1 cellular context compared by ENCODE assay signal in the genomic region with DNA sequence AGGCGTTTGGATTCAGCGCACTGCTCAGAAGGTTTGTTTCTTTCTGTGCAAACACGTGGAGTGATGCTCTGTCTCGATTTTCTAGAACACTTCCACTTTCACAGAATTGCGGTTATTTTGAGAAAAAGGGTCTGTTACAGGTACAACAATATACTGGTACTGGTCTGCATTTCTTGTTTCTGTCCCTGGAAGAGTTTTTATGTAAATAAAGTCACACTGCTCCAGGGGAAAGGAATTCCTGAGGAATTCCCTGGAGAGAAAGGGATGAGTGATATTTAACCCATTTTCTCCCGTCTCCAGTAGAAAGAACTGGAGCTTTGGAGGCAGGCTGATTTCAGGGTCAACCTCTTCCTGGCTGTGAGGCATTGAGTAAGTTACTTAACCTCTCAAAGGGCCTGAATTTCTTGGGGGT.
TF ChIP-seq lines count a peak whose summit lies in the region.

No MANE protein-coding gene starts in this region.

TF ChIP-seq in GM12878, 131 proteins besides CTCF, POLR2A, EP300 and RAD21:
- TF ChIP-seq GATAD2B (conservative IDR thresholded peaks at IDR 0.05; ENCODE audit: low read depth) (0 out of 2 replicates have a peak, but pooled peaks have one; percentile 8), PML (IDR thresholded peaks at IDR 0.05; ENCODE audit: low read length) (0 out of 2 replicates have a peak, but pooled peaks have one; percentile 1), SPI1 (IDR thresholded peaks at IDR 0.05; ENCODE audit: borderline replicate concordance, insufficient read depth, low read depth, low read length) (peak; percentile 54; the same call in 1 of the 2 replicates), NFIC (IDR thresholded peaks at IDR 0.05; ENCODE audit: low read depth, low read length) (peak; percentile 17; the same call in 1 of the 2 replicates), BHLHE40 (IDR thresholded peaks at IDR 0.05; ENCODE audit: borderline replicate concordance in 1 of 2, low read depth in 2 of 2, low read length in 1 of 2) (peak in 1 of 2 experiments; percentile 45; a peak in 2 of 4 replicates), IKZF2 (IDR thresholded peaks at IDR 0.05) (peak in 1 of 2 experiments; percentile 30; a peak in 2 of 4 replicates), CBX3 (IDR thresholded peaks at IDR 0.05; ENCODE audit: borderline replicate concordance, low read depth) (no peak), RUNX3 (IDR thresholded peaks at IDR 0.05; ENCODE audit: low read length) (peak; percentile 60), MXI1 (IDR thresholded peaks at IDR 0.05; ENCODE audit: low read depth, low read length) (peak; percentile 95), PAX5 (IDR thresholded peaks at IDR 0.05; ENCODE audit: borderline replicate concordance, low read depth, low read length) (no peak), ASH2L (IDR thresholded peaks at IDR 0.05; ENCODE audit: borderline replicate concordance, low read depth) (peak; percentile 5; the same call in 1 of the 2 replicates), JUND (IDR thresholded peaks at IDR 0.05; ENCODE audit: low read depth, low read length) (no peak), FOXK2 (IDR thresholded peaks at IDR 0.05) (no peak)
- TF ChIP-seq, protein P1, sequence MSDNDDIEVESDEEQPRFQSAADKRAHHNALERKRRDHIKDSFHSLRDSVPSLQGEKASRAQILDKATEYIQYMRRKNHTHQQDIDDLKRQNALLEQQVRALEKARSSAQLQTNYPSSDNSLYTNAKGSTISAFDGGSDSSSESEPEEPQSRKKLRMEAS (IDR thresholded peaks at IDR 0.05; ENCODE audit: low read depth, low read length) = peak; percentile 75; the same call in 1 of the 2 replicates
- TF ChIP-seq, protein P2, sequence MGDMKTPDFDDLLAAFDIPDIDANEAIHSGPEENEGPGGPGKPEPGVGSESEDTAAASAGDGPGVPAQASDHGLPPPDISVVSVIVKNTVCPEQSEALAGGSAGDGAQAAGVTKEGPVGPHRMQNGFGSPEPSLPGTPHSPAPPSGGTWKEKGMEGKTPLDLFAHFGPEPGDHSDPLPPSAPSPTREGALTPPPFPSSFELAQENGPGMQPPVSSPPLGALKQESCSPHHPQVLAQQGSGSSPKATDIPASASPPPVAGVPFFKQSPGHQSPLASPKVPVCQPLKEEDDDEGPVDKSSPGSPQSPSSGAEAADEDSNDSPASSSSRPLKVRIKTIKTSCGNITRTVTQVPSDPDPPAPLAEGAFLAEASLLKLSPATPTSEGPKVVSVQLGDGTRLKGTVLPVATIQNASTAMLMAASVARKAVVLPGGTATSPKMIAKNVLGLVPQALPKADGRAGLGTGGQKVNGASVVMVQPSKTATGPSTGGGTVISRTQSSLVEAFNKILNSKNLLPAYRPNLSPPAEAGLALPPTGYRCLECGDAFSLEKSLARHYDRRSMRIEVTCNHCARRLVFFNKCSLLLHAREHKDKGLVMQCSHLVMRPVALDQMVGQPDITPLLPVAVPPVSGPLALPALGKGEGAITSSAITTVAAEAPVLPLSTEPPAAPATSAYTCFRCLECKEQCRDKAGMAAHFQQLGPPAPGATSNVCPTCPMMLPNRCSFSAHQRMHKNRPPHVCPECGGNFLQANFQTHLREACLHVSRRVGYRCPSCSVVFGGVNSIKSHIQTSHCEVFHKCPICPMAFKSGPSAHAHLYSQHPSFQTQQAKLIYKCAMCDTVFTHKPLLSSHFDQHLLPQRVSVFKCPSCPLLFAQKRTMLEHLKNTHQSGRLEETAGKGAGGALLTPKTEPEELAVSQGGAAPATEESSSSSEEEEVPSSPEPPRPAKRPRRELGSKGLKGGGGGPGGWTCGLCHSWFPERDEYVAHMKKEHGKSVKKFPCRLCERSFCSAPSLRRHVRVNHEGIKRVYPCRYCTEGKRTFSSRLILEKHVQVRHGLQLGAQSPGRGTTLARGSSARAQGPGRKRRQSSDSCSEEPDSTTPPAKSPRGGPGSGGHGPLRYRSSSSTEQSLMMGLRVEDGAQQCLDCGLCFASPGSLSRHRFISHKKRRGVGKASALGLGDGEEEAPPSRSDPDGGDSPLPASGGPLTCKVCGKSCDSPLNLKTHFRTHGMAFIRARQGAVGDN (IDR thresholded peaks at IDR 0.05) = peak; percentile 75
- TF ChIP-seq, protein P3, sequence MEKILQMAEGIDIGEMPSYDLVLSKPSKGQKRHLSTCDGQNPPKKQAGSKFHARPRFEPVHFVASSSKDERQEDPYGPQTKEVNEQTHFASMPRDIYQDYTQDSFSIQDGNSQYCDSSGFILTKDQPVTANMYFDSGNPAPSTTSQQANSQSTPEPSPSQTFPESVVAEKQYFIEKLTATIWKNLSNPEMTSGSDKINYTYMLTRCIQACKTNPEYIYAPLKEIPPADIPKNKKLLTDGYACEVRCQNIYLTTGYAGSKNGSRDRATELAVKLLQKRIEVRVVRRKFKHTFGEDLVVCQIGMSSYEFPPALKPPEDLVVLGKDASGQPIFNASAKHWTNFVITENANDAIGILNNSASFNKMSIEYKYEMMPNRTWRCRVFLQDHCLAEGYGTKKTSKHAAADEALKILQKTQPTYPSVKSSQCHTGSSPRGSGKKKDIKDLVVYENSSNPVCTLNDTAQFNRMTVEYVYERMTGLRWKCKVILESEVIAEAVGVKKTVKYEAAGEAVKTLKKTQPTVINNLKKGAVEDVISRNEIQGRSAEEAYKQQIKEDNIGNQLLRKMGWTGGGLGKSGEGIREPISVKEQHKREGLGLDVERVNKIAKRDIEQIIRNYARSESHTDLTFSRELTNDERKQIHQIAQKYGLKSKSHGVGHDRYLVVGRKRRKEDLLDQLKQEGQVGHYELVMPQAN (conservative IDR thresholded peaks at IDR 0.05) = 0 out of 2 replicates have a peak, but pooled peaks have one; percentile 20
- TF ChIP-seq, protein P4, sequence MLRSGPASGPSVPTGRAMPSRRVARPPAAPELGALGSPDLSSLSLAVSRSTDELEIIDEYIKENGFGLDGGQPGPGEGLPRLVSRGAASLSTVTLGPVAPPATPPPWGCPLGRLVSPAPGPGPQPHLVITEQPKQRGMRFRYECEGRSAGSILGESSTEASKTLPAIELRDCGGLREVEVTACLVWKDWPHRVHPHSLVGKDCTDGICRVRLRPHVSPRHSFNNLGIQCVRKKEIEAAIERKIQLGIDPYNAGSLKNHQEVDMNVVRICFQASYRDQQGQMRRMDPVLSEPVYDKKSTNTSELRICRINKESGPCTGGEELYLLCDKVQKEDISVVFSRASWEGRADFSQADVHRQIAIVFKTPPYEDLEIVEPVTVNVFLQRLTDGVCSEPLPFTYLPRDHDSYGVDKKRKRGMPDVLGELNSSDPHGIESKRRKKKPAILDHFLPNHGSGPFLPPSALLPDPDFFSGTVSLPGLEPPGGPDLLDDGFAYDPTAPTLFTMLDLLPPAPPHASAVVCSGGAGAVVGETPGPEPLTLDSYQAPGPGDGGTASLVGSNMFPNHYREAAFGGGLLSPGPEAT (IDR thresholded peaks at IDR 0.05; ENCODE audit: low read depth) = 0 out of 2 replicates have a peak, but pooled peaks have one; percentile 32
- TF ChIP-seq, protein P5, sequence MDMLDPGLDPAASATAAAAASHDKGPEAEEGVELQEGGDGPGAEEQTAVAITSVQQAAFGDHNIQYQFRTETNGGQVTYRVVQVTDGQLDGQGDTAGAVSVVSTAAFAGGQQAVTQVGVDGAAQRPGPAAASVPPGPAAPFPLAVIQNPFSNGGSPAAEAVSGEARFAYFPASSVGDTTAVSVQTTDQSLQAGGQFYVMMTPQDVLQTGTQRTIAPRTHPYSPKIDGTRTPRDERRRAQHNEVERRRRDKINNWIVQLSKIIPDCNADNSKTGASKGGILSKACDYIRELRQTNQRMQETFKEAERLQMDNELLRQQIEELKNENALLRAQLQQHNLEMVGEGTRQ (IDR thresholded peaks at IDR 0.05; ENCODE audit: borderline replicate concordance, low read depth, low read length) = no peak
